1 cellular context compared by ENCODE assay signal in the genomic region with DNA sequence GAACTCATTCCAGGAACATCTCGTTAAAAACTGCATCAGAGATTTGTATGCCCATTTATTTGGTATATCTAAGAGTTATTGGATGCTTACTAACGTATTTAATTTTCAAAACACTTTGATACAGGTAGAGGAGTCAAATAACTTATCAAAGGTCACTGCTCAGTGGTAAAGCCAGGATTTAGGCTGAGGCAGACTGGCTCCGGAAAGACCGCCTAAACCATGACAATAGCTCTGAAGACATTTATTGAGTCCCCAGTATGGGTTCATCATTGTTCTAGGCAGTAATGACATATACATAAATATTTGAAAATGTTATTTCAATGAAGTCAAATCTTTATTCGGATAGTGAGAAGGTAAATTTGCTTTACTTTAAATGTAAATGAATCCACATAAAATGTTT.
TF ChIP-seq lines count a peak whose summit lies in the region.

No MANE protein-coding gene starts in this region.

TF ChIP-seq in GM23338, 12 proteins besides CTCF, POLR2A, EP300 and RAD21:
- TF ChIP-seq, protein P1, sequence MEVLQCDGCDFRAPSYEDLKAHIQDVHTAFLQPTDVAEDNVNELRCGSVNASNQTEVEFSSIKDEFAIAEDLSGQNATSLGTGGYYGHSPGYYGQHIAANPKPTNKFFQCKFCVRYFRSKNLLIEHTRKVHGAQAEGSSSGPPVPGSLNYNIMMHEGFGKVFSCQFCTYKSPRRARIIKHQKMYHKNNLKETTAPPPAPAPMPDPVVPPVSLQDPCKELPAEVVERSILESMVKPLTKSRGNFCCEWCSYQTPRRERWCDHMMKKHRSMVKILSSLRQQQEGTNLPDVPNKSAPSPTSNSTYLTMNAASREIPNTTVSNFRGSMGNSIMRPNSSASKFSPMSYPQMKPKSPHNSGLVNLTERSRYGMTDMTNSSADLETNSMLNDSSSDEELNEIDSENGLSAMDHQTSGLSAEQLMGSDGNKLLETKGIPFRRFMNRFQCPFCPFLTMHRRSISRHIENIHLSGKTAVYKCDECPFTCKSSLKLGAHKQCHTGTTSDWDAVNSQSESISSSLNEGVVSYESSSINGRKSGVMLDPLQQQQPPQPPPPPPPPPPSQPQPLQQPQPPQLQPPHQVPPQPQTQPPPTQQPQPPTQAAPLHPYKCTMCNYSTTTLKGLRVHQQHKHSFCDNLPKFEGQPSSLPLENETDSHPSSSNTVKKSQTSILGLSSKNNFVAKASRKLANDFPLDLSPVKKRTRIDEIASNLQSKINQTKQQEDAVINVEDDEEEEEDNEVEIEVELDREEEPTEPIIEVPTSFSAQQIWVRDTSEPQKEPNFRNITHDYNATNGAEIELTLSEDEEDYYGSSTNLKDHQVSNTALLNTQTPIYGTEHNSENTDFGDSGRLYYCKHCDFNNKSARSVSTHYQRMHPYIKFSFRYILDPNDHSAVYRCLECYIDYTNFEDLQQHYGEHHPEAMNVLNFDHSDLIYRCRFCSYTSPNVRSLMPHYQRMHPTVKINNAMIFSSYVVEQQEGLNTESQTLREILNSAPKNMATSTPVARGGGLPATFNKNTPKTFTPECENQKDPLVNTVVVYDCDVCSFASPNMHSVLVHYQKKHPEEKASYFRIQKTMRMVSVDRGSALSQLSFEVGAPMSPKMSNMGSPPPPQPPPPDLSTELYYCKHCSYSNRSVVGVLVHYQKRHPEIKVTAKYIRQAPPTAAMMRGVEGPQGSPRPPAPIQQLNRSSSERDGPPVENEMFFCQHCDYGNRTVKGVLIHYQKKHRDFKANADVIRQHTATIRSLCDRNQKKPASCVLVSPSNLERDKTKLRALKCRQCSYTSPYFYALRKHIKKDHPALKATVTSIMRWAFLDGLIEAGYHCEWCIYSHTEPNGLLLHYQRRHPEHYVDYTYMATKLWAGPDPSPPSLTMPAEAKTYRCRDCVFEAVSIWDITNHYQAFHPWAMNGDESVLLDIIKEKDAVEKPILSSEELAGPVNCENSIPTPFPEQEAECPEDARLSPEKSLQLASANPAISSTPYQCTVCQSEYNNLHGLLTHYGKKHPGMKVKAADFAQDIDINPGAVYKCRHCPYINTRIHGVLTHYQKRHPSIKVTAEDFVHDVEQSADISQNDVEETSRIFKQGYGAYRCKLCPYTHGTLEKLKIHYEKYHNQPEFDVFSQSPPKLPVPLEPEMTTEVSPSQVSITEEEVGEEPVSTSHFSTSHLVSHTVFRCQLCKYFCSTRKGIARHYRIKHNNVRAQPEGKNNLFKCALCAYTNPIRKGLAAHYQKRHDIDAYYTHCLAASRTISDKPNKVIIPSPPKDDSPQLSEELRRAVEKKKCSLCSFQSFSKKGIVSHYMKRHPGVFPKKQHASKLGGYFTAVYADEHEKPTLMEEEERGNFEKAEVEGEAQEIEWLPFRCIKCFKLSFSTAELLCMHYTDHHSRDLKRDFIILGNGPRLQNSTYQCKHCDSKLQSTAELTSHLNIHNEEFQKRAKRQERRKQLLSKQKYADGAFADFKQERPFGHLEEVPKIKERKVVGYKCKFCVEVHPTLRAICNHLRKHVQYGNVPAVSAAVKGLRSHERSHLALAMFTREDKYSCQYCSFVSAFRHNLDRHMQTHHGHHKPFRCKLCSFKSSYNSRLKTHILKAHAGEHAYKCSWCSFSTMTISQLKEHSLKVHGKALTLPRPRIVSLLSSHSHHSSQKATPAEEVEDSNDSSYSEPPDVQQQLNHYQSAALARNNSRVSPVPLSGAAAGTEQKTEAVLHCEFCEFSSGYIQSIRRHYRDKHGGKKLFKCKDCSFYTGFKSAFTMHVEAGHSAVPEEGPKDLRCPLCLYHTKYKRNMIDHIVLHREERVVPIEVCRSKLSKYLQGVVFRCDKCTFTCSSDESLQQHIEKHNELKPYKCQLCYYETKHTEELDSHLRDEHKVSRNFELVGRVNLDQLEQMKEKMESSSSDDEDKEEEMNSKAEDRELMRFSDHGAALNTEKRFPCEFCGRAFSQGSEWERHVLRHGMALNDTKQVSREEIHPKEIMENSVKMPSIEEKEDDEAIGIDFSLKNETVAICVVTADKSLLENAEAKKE (CRISPR knock-in tag; IDR thresholded peaks at IDR 0.05) = no peak
- TF ChIP-seq REST (IDR thresholded peaks at IDR 0.05; ENCODE audit: unreplicated experiment) (no peak), STAT1 (IDR thresholded peaks at IDR 0.05; ENCODE audit: unreplicated experiment) (no peak), POLR2AphosphoS5 (IDR thresholded peaks at IDR 0.05; ENCODE audit: low read depth) (no peak), JUNB (IDR thresholded peaks at IDR 0.05; ENCODE audit: unreplicated experiment) (no peak), ZNF331 (CRISPR knock-in tag; IDR thresholded peaks at IDR 0.05; ENCODE audit: low read depth) (no peak), ZNF114 (CRISPR knock-in tag; IDR thresholded peaks at IDR 0.05) (no peak), CREB1 (CRISPR knock-in tag; IDR thresholded peaks at IDR 0.05; ENCODE audit: low read depth) (no peak), EZH2 (IDR thresholded peaks at IDR 0.05; ENCODE audit: low read depth, unreplicated experiment) (no peak), EZH2phosphoT487 (IDR thresholded peaks at IDR 0.05; ENCODE audit: unreplicated experiment) (no peak), NANOG (IDR thresholded peaks at IDR 0.05; ENCODE audit: borderline replicate concordance) (no peak)
- TF ChIP-seq, protein P2, sequence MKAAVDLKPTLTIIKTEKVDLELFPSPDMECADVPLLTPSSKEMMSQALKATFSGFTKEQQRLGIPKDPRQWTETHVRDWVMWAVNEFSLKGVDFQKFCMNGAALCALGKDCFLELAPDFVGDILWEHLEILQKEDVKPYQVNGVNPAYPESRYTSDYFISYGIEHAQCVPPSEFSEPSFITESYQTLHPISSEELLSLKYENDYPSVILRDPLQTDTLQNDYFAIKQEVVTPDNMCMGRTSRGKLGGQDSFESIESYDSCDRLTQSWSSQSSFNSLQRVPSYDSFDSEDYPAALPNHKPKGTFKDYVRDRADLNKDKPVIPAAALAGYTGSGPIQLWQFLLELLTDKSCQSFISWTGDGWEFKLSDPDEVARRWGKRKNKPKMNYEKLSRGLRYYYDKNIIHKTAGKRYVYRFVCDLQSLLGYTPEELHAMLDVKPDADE (IDR thresholded peaks at IDR 0.05) = no peak
TF ChIP-seq in GM23338: peak in this region for 0.
